16 cellular contexts compared by ENCODE assay signal in the genomic region with DNA sequence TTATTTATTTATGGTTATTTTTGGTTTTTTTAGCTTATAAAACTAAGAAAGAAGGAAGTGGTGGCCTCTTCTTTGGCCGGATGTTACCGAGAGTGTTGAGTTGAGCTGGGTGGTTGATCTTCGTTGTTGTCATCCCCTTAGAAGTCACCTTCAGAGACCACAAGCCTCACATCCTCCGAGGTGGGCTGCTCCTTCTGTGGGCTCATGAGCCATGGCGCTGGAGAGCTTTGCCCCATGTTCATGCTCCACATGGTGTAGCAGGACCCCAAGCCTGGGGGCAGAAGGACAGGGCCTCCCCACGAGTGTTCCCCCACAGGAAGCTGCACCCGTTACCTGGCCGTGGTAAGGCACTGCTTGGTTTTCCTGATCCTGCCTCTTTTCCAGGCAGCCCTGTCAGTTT. TPM values are rescaled to one million over a fixed set of nuclear protein-coding genes. Genes with fewer than 3 reads are reported as not detected.
A peak's percentile ranks its signal among the peaks of the same experiment; 100 is the strongest.
DNase-seq lines count a peak whose midpoint lies in the region; ATAC-seq and TF ChIP-seq lines count a peak whose summit lies in the region.
"Had no signal": no experiment of that assay in that cellular context is flagged by ENCODE, and none has a peak within 500 bp of the region (broad histone marks: within the 10 kb centered on the region; RNA-seq: fewer than 3 reads in every experiment).

No MANE protein-coding gene starts in this region.

- H3K27ac Mint-ChIP-seq in immature natural killer cell: peak overlapping the region in 4 of 6 donors; percentile 34 to 63 (median 56)

- 0 out of 2 replicates have a peak, but pooled peaks cover 1% of the 10 kb centered on the region for H3K9me3 ChIP-seq in OCI-LY7 (ENCODE audit: low read length)
- H3K9me3 ChIP-seq: right lobe of liver had no signal

- no TSS peak for BruUV-seq in OCI-LY7 (replicated peaks; lab: Mats Ljungman, UMichigan)

- H4K20me1 ChIP-seq in OCI-LY7 (ENCODE audit: insufficient read depth, low read length): no peaks in the 10 kb centered on the region

- no peak overlapping the region for H3K4me3 ChIP-seq in OCI-LY7 (ENCODE audit: low read depth, low read length, poor library complexity, severe bottlenecking)
- H3K4me3 ChIP-seq: dorsolateral prefrontal cortex, right lobe of liver had no signal

- peaks cover 0 to 4% (median 4%) of the 10 kb centered on the region in 3 donors for H3K36me3 Mint-ChIP-seq in immature natural killer cell

- peak; percentile 54 for ATAC-seq in GM18498 (IDR thresholded peaks at IDR 0.05; ENCODE audit: unreplicated experiment)
- peak; percentile 78 for ATAC-seq in GM21447 (IDR thresholded peaks at IDR 0.05; ENCODE audit: unreplicated experiment)
- ATAC-seq: Right ventricle myocardium inferior had no signal

- no peaks in the 10 kb centered on the region for H3K36me3 ChIP-seq in OCI-LY7 (ENCODE audit: insufficient read depth, low read length)
- H3K36me3 ChIP-seq: right lobe of liver, WERI-Rb-1 had no signal

- POLR2A ChIA-PET in OCI-LY7 (lab: Charles Lee): interaction anchor here (1.4 kb wide), 1 partner anchor 29 kb away, joined by 3 read pairs; no protein-coding TSS in a partner anchor

- CTCF ChIA-PET in OCI-LY7 (lab: Charles Lee; ENCODE audit: unreplicated experiment): no interaction called here

- no peaks in the 10 kb centered on the region for H3K9me2 ChIP-seq in OCI-LY7 (ENCODE audit: insufficient read depth, low read length)

- 0 out of 2 replicates have a peak overlapping the region, but pooled peaks have one; percentile 24 for H2AFZ ChIP-seq in OCI-LY7 (ENCODE audit: low read length)

- H3K4me1 Mint-ChIP-seq in immature natural killer cell: peaks cover 25 to 48% of the 10 kb centered on the region in 2 donors

- no peak overlapping the region for H3K4me2 ChIP-seq in OCI-LY7 (ENCODE audit: low read length)

- intact Hi-C loops in OCI-LY7 (cut with micrococcal nuclease; ENCODE audit: unreplicated experiment): no loop called here

- DNase-seq in OCI-LY7 (ENCODE audit: low spot score) (peak; percentile 8), immature natural killer cell (peak; percentile 24 to 58 (median 31)), OCI-M1 (lab: John Stamatoyannopoulos, UW) (no peak), NCI-H345 treated with DMSO at 0.1 percent for 48 hours (lab: John Stamatoyannopoulos, UW; ENCODE audit: unreplicated experiment) (no peak), DMS53 (lab: John Stamatoyannopoulos, UW) (no peak), NCI-H1048 (lab: John Stamatoyannopoulos, UW) (no peak)
- DNase-seq: amniotic stem cell, dorsolateral prefrontal cortex, NCI-H1092, NCI-H510A treated with DMSO at 0.1 percent for 48 hours, right lobe of liver, WERI-Rb-1 had no signal

- peak overlapping the region; percentile 7 to 49 (median 36) for H3K4me3 Mint-ChIP-seq in immature natural killer cell
- H3K4me3 Mint-ChIP-seq: nephron had no signal

- H3K9me3 Mint-ChIP-seq in immature natural killer cell: peaks cover 0 to 6% (median 0%) of the 10 kb centered on the region in 6 donors

- peaks cover 4 to 22% (median 13%) of the 10 kb centered on the region in 3 donors for H3K27me3 Mint-ChIP-seq in immature natural killer cell (ENCODE audit: low read depth in 3 of 3)

- peaks cover 3% of the 10 kb centered on the region for H3K4me1 ChIP-seq in OCI-LY7 (ENCODE audit: insufficient read depth, low read length, poor library complexity, severe bottlenecking)
- H3K4me1 ChIP-seq: right lobe of liver had no signal

- TF ChIP-seq CTCF in OCI-LY7 (conservative IDR thresholded peaks at IDR 0.05; ENCODE audit: low read length): no peak

- H3K27ac ChIP-seq in OCI-LY7 (ENCODE audit: low read depth, low read length, poor library complexity, severe bottlenecking): no peak overlapping the region
- H3K27ac ChIP-seq: dorsolateral prefrontal cortex, right lobe of liver, WERI-Rb-1 had no signal

- H3K79me2 ChIP-seq in OCI-LY7 (ENCODE audit: insufficient read depth, low read depth, low read length): no peaks in the 10 kb centered on the region

RNA-seq across cellular contexts. Expression of gene SNTG2, which starts 23.4 kb away (rescaled TPM):
- not detected in 2 replicates for total RNA-seq in OCI-LY7 (2014; rRNA removed; shearing (Covaris generic))
- total RNA-seq in OCI-LY7 (2022): not detected in 2 replicates
- polyA plus RNA-seq in immature natural killer cell: not detected
- total RNA-seq: right lobe of liver had no signal

Comparison
In these comparisons a context has a peak if more than half of its experiments do, and no peak if none do; other contexts are left out.
1. DNase-seq: peak in OCI-LY7 (single experiment) and immature natural killer cell (3 of 3); none in OCI-M1 (single experiment), NCI-H345 treated with DMSO at 0.1 percent for 48 hours (single experiment), DMS53 (single experiment) and NCI-H1048 (single experiment).